1 cellular context compared by ENCODE assay signal in genomic region chr18:75681538-75682115, GRCh38.
TF ChIP-seq lines count a peak whose summit lies in the region.

No MANE protein-coding gene starts in this region.

TF ChIP-seq in GM23338, 12 proteins besides CTCF, POLR2A, EP300 and RAD21 (continued from another document):
- TF ChIP-seq EZH2phosphoT487 (IDR thresholded peaks at IDR 0.05; ENCODE audit: unreplicated experiment) (no peak), ETS1 (IDR thresholded peaks at IDR 0.05) (no peak), REST (IDR thresholded peaks at IDR 0.05; ENCODE audit: unreplicated experiment) (no peak), POLR2AphosphoS5 (IDR thresholded peaks at IDR 0.05; ENCODE audit: low read depth) (no peak), EZH2 (IDR thresholded peaks at IDR 0.05; ENCODE audit: low read depth, unreplicated experiment) (no peak), STAT1 (IDR thresholded peaks at IDR 0.05; ENCODE audit: unreplicated experiment) (no peak)
